In the genomic region with DNA sequence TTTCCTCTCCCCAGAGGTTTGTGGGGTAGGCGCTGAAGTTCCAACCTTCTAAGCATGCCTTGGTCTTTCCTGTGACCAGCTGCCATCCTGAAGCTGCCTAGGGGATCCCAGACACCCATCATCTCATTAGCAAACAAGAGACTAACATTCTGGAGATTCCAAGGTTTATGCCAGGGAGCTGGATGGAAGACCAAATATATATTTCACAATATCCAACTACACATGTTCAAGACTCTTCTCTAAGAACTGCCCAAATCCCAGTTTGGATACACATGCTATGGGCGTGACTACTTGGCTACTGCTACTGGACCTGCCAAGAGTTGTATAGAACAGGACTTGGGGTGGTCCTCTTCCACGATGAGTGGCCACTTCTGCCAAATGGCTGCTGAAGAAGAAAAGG, we compare ENCODE assay signal across 20 cellular contexts.
A peak's percentile ranks its signal among the peaks of the same experiment; 100 is the strongest.
DNase-seq lines count a peak whose midpoint lies in the region; ATAC-seq and TF ChIP-seq lines count a peak whose summit lies in the region.
"Had no signal": no experiment of that assay in that cellular context is flagged by ENCODE, and none has a peak within 500 bp of the region (broad histone marks: within the 10 kb centered on the region; RNA-seq: fewer than 3 reads in every experiment).

No MANE protein-coding gene starts in this region.

- TF ChIP-seq CTCF in right atrium auricular region (IDR thresholded peaks at IDR 0.05) (no peak), gastroesophageal sphincter (IDR thresholded peaks at IDR 0.05) (no peak), foreskin fibroblast (IDR thresholded peaks at IDR 0.05; ENCODE audit: low read depth, low read length) (no peak)

- H3K27me3 ChIP-seq in right atrium auricular region (no peaks in the 10 kb centered on the region), BLaER1 (no peaks in the 10 kb centered on the region), gastroesophageal sphincter (no peaks in the 10 kb centered on the region)

- H3K4me1 ChIP-seq in right atrium auricular region (peaks cover 0 to 14% of the 10 kb centered on the region in 2 donors), BLaER1 (peaks cover 35% of the 10 kb centered on the region), gastroesophageal sphincter (peaks cover 0 to 15% (median 2%) of the 10 kb centered on the region in 3 donors)
- H3K4me1 ChIP-seq: A549 had no signal

- DNase-seq in Right ventricle myocardium superior = no peak
- no peak for DNase-seq in right atrium auricular region (ENCODE audit: low spot score)
- DNase-seq in GM03348 (ENCODE audit: low spot score) = peak; percentile 23
- DNase-seq in NCI-H2081 (lab: John Stamatoyannopoulos, UW) = no peak
- DNase-seq in foreskin fibroblast = no peak
- no peak for DNase-seq in stimulated activated naive B cell treated with anti-CD40 and anti-IgM and Interleukin-4, amounts not matched to agents 10 μg/mL and 1 μg/mL and 100 μg/mL, for 72 hours
- DNase-seq: 8988T; ACHN; Calu3; CD4-positive, alpha-beta memory T cell; COR-L47; DMS53; DMS79 treated with DMSO at 0.1 percent for 48 hours; GF-D8; GM23248; H7; HCEC 1CT had no signal

- whole genome bisulfite sequencing in gastroesophageal sphincter (ENCODE audit: low coverage in 1 of 2), 2 donors = 55 to 60% methylated on average over 1 to 2 of the region's 3 CpGs

- intact Hi-C loops in Right ventricle myocardium superior (cut with DNase I) = no loop called here

- no peak overlapping the region for H3K4me3 Mint-ChIP-seq in stimulated activated naive B cell treated with anti-CD40 and anti-IgM and Interleukin-4, amounts not matched to agents 10 μg/mL and 1 μg/mL and 100 μg/mL, for 72 hours
- H3K4me3 Mint-ChIP-seq: CD4-positive, alpha-beta memory T cell had no signal

- H3K36me3 ChIP-seq in right atrium auricular region = no peaks in the 10 kb centered on the region
- peaks cover 4% of the 10 kb centered on the region for H3K36me3 ChIP-seq in BLaER1
- no peaks in the 10 kb centered on the region for H3K36me3 ChIP-seq in gastroesophageal sphincter

- peaks cover 6 to 14% of the 10 kb centered on the region in 2 donors for H3K4me1 Mint-ChIP-seq in stimulated activated naive B cell treated with anti-CD40 and anti-IgM and Interleukin-4, amounts not matched to agents 10 μg/mL and 1 μg/mL and 100 μg/mL, for 72 hours
- H3K4me1 Mint-ChIP-seq: CD4-positive, alpha-beta memory T cell had no signal

- H3K4me2 ChIP-seq in BLaER1 = peak overlapping the region; percentile 68
- H3K4me2 ChIP-seq: A549 had no signal

- peaks cover 54% of the 10 kb centered on the region for H4K20me1 ChIP-seq in BLaER1

- ATAC-seq in Right ventricle myocardium superior (ENCODE audit: poor library complexity) (peak; percentile 24), gastroesophageal sphincter (peak; percentile 34)
- no peak for ATAC-seq in stimulated activated naive B cell treated with anti-CD40 and anti-IgM and Interleukin-4, amounts not matched to agents 10 μg/mL and 1 μg/mL and 100 μg/mL, for 72 hours (replicated peaks)

- TF ChIP-seq POLR2A in gastroesophageal sphincter (IDR thresholded peaks at IDR 0.05) = no peak

- no peak overlapping the region for H3K9ac ChIP-seq in BLaER1
- H3K9ac ChIP-seq: GM23248 had no signal

- no peaks in the 10 kb centered on the region for H3K9me3 ChIP-seq in right atrium auricular region
- peaks cover 2% of the 10 kb centered on the region; the same call in 1 of the 2 replicates for H3K9me3 ChIP-seq in BLaER1
- no peaks in the 10 kb centered on the region for H3K9me3 ChIP-seq in gastroesophageal sphincter

- no peak overlapping the region for H3K27ac Mint-ChIP-seq in stimulated activated naive B cell treated with anti-CD40 and anti-IgM and Interleukin-4, amounts not matched to agents 10 μg/mL and 1 μg/mL and 100 μg/mL, for 72 hours
- H3K27ac Mint-ChIP-seq: CD4-positive, alpha-beta memory T cell had no signal

- H3K4me3 ChIP-seq in right atrium auricular region (no peak overlapping the region), BLaER1 (no peak overlapping the region), gastroesophageal sphincter (no peak overlapping the region), foreskin fibroblast (ENCODE audit: low read depth in 1 of 2, low read length in 2 of 2) (no peak overlapping the region)
- H3K4me3 ChIP-seq: A549, GM23248 had no signal

- H3K27me3 Mint-ChIP-seq in stimulated activated naive B cell treated with anti-CD40 and anti-IgM and Interleukin-4, amounts not matched to agents 10 μg/mL and 1 μg/mL and 100 μg/mL, for 72 hours = no peaks in the 10 kb centered on the region
- H3K27me3 Mint-ChIP-seq: CD4-positive, alpha-beta memory T cell had no signal

- H3K36me3 Mint-ChIP-seq in stimulated activated naive B cell treated with anti-CD40 and anti-IgM and Interleukin-4, amounts not matched to agents 10 μg/mL and 1 μg/mL and 100 μg/mL, for 72 hours = peaks cover 0 to 4% of the 10 kb centered on the region in 2 donors
- H3K36me3 Mint-ChIP-seq: CD4-positive, alpha-beta memory T cell had no signal

- no peak for TF ChIP-seq EP300 in gastroesophageal sphincter (IDR thresholded peaks at IDR 0.05)

- H3K27ac ChIP-seq in right atrium auricular region = no peak overlapping the region
- H3K27ac ChIP-seq in BLaER1 = 0 out of 2 replicates have a peak overlapping the region, but pooled peaks have one; percentile 11
- H3K27ac ChIP-seq in gastroesophageal sphincter = no peak overlapping the region
- H3K27ac ChIP-seq: A549, GM23248 had no signal

- no peaks in the 10 kb centered on the region for H3K9me3 Mint-ChIP-seq in stimulated activated naive B cell treated with anti-CD40 and anti-IgM and Interleukin-4, amounts not matched to agents 10 μg/mL and 1 μg/mL and 100 μg/mL, for 72 hours
- H3K9me3 Mint-ChIP-seq: CD4-positive, alpha-beta memory T cell had no signal

Comparison
In these comparisons a context has a peak if more than half of its experiments do, and no peak if none do; other contexts are left out.
1. ATAC-seq: peak in Right ventricle myocardium superior (single experiment) and gastroesophageal sphincter (single experiment); none in stimulated activated naive B cell treated with anti-CD40 and anti-IgM and Interleukin-4, amounts not matched to agents 10 μg/mL and 1 μg/mL and 100 μg/mL, for 72 hours (0 of 2).